ENCODE assay signal across 26 cellular contexts in the genomic region with DNA sequence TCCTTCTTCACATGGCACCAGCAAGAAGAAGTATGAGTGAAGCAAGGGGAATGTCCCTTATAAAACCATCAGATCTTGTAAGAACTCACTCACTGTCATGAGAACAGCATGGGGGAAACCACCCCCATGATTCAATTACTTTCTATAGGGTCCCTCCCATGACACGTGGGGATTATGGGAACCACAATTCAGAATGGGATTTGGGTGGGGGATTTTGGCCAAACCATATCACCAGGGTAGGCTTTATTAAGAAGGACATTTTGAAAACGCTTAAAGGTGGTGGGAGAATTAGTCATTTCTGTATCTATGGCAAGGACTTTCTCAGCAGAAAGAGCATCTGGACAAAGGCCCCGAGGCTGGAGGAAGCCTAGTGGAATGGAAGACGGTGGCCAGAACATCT.
"Had no signal": no experiment of that assay in that cellular context is flagged by ENCODE, and none has a peak within 500 bp of the region (broad histone marks: within the 10 kb centered on the region; RNA-seq: fewer than 3 reads in every experiment).

No MANE protein-coding gene starts in this region.

- DNase-seq: activated CD4-positive, alpha-beta T cell treated with anti-CD3 and anti-CD28 coated beads for 36 hours; activated CD4-positive, alpha-beta T cell treated with anti-CD3 and anti-CD28 coated beads, Interleukin-2, amount 50 U/mL, for 4 hours; activated CD8-positive, alpha-beta memory T cell treated with anti-CD3 and anti-CD28 coated beads for 24 hours; activated CD8-positive, alpha-beta memory T cell treated with anti-CD3 and anti-CD28 coated beads, Interleukin-2, amount 50 U/mL, for 4 hours; activated T-cell treated with anti-CD3 and anti-CD28 coated beads, Interleukin-2, amount 50 U/mL, for 24 hours; brain microvascular endothelial cell; caudate nucleus; dermis blood vessel endothelial cell; effector CD8-positive, alpha-beta T cell; foreskin melanocyte; glutamatergic neuron; immature natural killer cell; lower lobe of right lung; mesendoderm; mucosa of descending colon; nephron progenitor cell; pancreas; sigmoid colon; stimulated activated CD4-positive, alpha-beta T cell treated with anti-CD3 and anti-CD28 coated beads, Interleukin-15, amount 100 ng/mL, for 24 hours; transverse colon had no signal

- ATAC-seq: activated CD4-positive, alpha-beta T cell treated with anti-CD3 and anti-CD28 coated beads for 36 hours; activated naive CD4-positive, alpha-beta T cell treated with anti-CD3 and anti-CD28 coated beads, Interleukin-2, amount 50 U/mL, for 72 hours; activated T-helper 17 cell treated with anti-CD3 and anti-CD28 coated beads, Interleukin-2, amount 50 U/mL, for 72 hours; esophagus mucosa; left lobe of liver; lower lobe of right lung; mucosa of descending colon; pancreas; stimulated activated memory B cell treated with anti-CD40 and anti-IgM and Interleukin-4, amounts not matched to agents 10 μg/mL and 1 μg/mL and 100 μg/mL, for 72 hours; WTC11 had no signal
